12 cellular contexts compared by ENCODE assay signal in the genomic region with DNA sequence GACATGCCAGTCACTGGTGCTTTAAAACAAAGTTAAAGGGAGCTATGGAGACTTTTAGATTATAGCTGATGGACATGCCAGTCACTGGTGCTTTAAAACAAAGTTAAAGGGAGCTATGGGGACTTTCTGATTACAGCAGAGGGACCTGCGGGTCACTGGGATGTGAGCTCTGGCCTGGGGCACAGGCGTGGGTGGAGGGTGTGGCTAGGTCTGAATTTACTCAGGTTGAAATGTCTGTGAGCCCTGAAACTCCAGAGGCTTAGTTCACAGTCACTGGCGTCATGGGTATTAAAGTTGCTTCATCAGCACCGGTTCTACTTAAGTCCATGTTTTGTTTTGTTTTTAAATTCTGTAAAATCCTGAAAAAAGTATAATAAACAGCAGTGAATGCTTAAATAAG. TPM values are rescaled to one million over a fixed set of nuclear protein-coding genes. Genes with fewer than 3 reads are reported as not detected.
A peak's percentile ranks its signal among the peaks of the same experiment; 100 is the strongest.
DNase-seq lines count a peak whose midpoint lies in the region; ATAC-seq and TF ChIP-seq lines count a peak whose summit lies in the region.
"Had no signal": no experiment of that assay in that cellular context is flagged by ENCODE, and none has a peak within 500 bp of the region (broad histone marks: within the 10 kb centered on the region; RNA-seq: fewer than 3 reads in every experiment).

No MANE protein-coding gene starts in this region.

- H3K9me3 ChIP-seq in SK-N-SH: no peaks in the 10 kb centered on the region
- H3K9me3 ChIP-seq: left ventricle myocardium inferior had no signal

- H3K4me2 ChIP-seq in SK-N-SH: no peak overlapping the region

- no peak overlapping the region for H3K9ac ChIP-seq in SK-N-SH

- TF ChIP-seq EP300 in SK-N-SH (IDR thresholded peaks at IDR 0.05; ENCODE audit: borderline replicate concordance in 1 of 2, low read depth in 1 of 2, low read length in 1 of 2): no peak

- intact Hi-C loops in left colon (cut with DNase I, micrococcal nuclease): no loop called here

- WGBS in SK-N-SH (ENCODE audit: low lambda C conversion rate): 44% methylated on average over 4 of the region's 4 CpGs

- H2AFZ ChIP-seq in SK-N-SH (ENCODE audit: low read depth): no peak overlapping the region

- H3K4me3 ChIP-seq in SK-N-SH (ENCODE audit: low read depth in 2 of 2, low read length in 1 of 2): no peak overlapping the region
- H3K4me3 ChIP-seq: left ventricle myocardium inferior had no signal

- ATAC-seq in GM19025 (IDR thresholded peaks at IDR 0.05; ENCODE audit: low read depth, unreplicated experiment) (peak; percentile 63), GM21717 (IDR thresholded peaks at IDR 0.05; ENCODE audit: unreplicated experiment) (peak; percentile 86), HG03103 (IDR thresholded peaks at IDR 0.05; ENCODE audit: low read depth, unreplicated experiment) (peak; percentile 70), esophagus mucosa (peak; percentile 98), left colon (no peak)

- DNase-seq in AG20443 (ENCODE audit: low spot score) (no peak), left colon (no peak), SK-N-SH (no peak)
- no peak for DNase-seq in activated effector memory CD4-positive, alpha-beta T cell treated with anti-CD3 and anti-CD28 coated beads, Interleukin-2, amount 50 U/mL, for 16 hours
- DNase-seq: activated naive CD4-positive, alpha-beta T cell treated with anti-CD3 and anti-CD28 coated beads, Interleukin-2, amount 10 ng/mL, durations not matched to agents 7 days and 5 days; Calu3; left ventricle myocardium inferior; Right ventricle myocardium superior had no signal

- no peaks in the 10 kb centered on the region for H4K20me1 ChIP-seq in SK-N-SH (ENCODE audit: insufficient read depth)

- CTCF ChIA-PET in SK-N-SH (lab: Yijun Ruan, JAX): interaction anchor here (1.5 to 6.4 kb wide), 2 partner anchors 11 to 344 kb away, joined by 4 to 44 read pairs; no protein-coding TSS in a partner anchor

- no peaks in the 10 kb centered on the region; the same call in 1 of the 2 replicates for H3K27me3 ChIP-seq in SK-N-SH (ENCODE audit: insufficient read depth)

- no peaks in the 10 kb centered on the region for H3K36me3 ChIP-seq in SK-N-SH (replicated peaks in 1 of 2; ENCODE audit: control insufficient read depth in 1 of 2, insufficient read depth in 2 of 2, low read length in 1 of 2)
- H3K36me3 ChIP-seq: left ventricle myocardium inferior had no signal

- no peaks in the 10 kb centered on the region for H3K9me2 ChIP-seq in SK-N-SH

- no peaks in the 10 kb centered on the region for H3K79me2 ChIP-seq in SK-N-SH (ENCODE audit: insufficient read depth)

- no peak overlapping the region for H3K27ac ChIP-seq in SK-N-SH (ENCODE audit: low read depth in 2 of 2, low read length in 1 of 2)
- H3K27ac ChIP-seq: left ventricle myocardium inferior had no signal

- peaks cover 3% of the 10 kb centered on the region for H3F3A ChIP-seq in SK-N-SH (replicated peaks; ENCODE audit: insufficient read depth)

- TF ChIP-seq RAD21 in SK-N-SH (IDR thresholded peaks at IDR 0.05; ENCODE audit: low read length): no peak

- POLR2A ChIA-PET in SK-N-SH (lab: Yijun Ruan, JAX): no interaction called here

- peaks cover 0 to 8% of the 10 kb centered on the region in 2 experiments; a peak in 2 of 4 replicates for H3K4me1 ChIP-seq in SK-N-SH (ENCODE audit: control insufficient read depth in 1 of 2, insufficient read depth in 2 of 2, low read depth in 1 of 2, low read length in 1 of 2)
- H3K4me1 ChIP-seq: left ventricle myocardium inferior had no signal

- no peak for TF ChIP-seq CTCF in SK-N-SH (IDR thresholded peaks at IDR 0.05)

TF ChIP-seq in SK-N-SH, 30 proteins besides CTCF, POLR2A, EP300 and RAD21:
- TF ChIP-seq POLR2AphosphoS5 (IDR thresholded peaks at IDR 0.05; ENCODE audit: low read depth, low read length): no peak
- TF ChIP-seq MXI1 (IDR thresholded peaks at IDR 0.05; ENCODE audit: low read depth, low read length): no peak
- TF ChIP-seq ELF1 (IDR thresholded peaks at IDR 0.05): no peak
- no peak for TF ChIP-seq NRF1 (IDR thresholded peaks at IDR 0.05; ENCODE audit: low read depth, low read length)
- no peak for TF ChIP-seq GABPA (IDR thresholded peaks at IDR 0.05; ENCODE audit: low read depth)

RNA-seq across cellular contexts. Expression of gene TMEM18, which starts 49.0 kb away (rescaled TPM):
- total RNA-seq in esophagus mucosa: 18.0 TPM
- total RNA-seq in left colon: 10 to 100 TPM; 17.7 to 19.8 TPM
- 28.9 and 29.3 TPM in 2 replicates for polyA plus RNA-seq in SK-N-SH (2012; rRNA removed)
- polyA plus RNA-seq in SK-N-SH (2012; cell fraction: cytosol; rRNA removed): 28.5 and 44.5 TPM in 2 replicates
- 35.6 and 46.8 TPM in 2 replicates for polyA plus RNA-seq in SK-N-SH (2012; cell fraction: nucleus; rRNA removed)
